2 cellular contexts compared by ENCODE assay signal in genomic region chr15:80864666-80865065, GRCh38.
TF ChIP-seq lines count a peak whose summit lies in the region.

No MANE protein-coding gene starts in this region.

TF ChIP-seq in GM23338, 12 proteins besides CTCF, POLR2A, EP300 and RAD21:
- TF ChIP-seq EZH2phosphoT487 (IDR thresholded peaks at IDR 0.05; ENCODE audit: unreplicated experiment) (no peak), REST (IDR thresholded peaks at IDR 0.05; ENCODE audit: unreplicated experiment) (no peak)

TF ChIP-seq in H1, 55 proteins besides CTCF, POLR2A, EP300 and RAD21:
- TF ChIP-seq YY1 (IDR thresholded peaks at IDR 0.05; ENCODE audit: low read depth, low read length), result no peak
- TF ChIP-seq BCL11A (IDR thresholded peaks at IDR 0.05; ENCODE audit: low read depth in 2 of 2, low read length in 2 of 2), result no peak
- TF ChIP-seq TEAD4 (IDR thresholded peaks at IDR 0.05; ENCODE audit: low read depth, low read length), result no peak
- no peak for TF ChIP-seq SRF (IDR thresholded peaks at IDR 0.05; ENCODE audit: low read depth, low read length)
- no peak for TF ChIP-seq TCF12 (IDR thresholded peaks at IDR 0.05; ENCODE audit: low read depth, low read length)
- no peak for TF ChIP-seq SAP30 (IDR thresholded peaks at IDR 0.05; ENCODE audit: insufficient read depth, insufficient replicate concordance, low read length)
- TF ChIP-seq SP2 (IDR thresholded peaks at IDR 0.05; ENCODE audit: low read length), result no peak
